8 cellular contexts compared by ENCODE assay signal in the genomic region with DNA sequence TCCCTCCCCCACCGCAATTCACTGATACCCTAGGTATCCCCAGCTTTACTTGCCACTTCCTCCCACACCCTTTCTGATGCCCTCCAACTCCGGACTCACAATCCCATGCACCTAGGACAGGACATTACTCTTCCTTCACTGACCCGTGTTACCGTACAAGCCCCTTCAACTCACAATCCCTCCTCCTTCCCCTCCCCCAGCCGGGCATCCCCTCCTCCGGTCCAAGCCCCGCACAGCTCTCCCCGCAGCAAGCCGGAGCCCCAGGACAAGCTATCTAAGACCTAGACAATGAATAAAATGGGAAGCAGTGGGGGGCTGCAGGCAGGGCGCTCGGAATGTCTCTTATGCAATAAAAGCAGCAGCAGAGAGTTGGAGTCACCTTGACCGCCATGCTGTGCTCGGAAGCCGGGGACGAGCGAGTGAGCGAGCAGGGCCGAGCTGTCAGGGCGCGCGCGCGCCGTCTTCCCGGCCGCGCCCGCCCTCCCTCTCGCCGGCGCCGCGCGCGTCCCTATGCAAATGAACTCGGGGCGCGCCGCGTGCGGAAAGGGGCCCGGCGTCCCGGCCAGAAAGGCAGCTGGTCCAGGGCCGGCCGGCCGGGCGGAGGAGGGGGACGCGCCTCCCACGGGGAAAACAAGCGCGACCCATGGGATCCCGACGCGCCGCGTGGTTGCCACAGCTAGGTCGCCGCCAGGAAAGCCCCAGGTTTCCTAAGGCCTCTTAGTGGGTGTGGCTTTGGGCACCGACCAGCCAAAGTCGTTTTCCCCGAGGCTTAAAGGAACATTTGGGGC. TPM values are rescaled to one million over a fixed set of nuclear protein-coding genes. Genes with fewer than 3 reads are reported as not detected.
DNase-seq lines count a peak whose midpoint lies in the region; ATAC-seq and TF ChIP-seq lines count a peak whose summit lies in the region.

A gene with protein sequence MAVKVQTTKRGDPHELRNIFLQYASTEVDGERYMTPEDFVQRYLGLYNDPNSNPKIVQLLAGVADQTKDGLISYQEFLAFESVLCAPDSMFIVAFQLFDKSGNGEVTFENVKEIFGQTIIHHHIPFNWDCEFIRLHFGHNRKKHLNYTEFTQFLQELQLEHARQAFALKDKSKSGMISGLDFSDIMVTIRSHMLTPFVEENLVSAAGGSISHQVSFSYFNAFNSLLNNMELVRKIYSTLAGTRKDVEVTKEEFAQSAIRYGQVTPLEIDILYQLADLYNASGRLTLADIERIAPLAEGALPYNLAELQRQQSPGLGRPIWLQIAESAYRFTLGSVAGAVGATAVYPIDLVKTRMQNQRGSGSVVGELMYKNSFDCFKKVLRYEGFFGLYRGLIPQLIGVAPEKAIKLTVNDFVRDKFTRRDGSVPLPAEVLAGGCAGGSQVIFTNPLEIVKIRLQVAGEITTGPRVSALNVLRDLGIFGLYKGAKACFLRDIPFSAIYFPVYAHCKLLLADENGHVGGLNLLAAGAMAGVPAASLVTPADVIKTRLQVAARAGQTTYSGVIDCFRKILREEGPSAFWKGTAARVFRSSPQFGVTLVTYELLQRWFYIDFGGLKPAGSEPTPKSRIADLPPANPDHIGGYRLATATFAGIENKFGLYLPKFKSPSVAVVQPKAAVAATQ (minus strand): TSS at position 421 of the 788 bp plus-strand sequence. CDS start 30 bp downstream, at position 391.

- POLR2A ChIA-PET in RWPE1 (lab: Yijun Ruan, JAX; ENCODE audit: low non-redundant PET) = no interaction called here
- POLR2A ChIA-PET in naive thymus-derived CD4-positive, alpha-beta T cell (lab: Charles Lee) = interaction anchor here (0.8 to 2.8 kb wide), 3 partner anchors 12 to 37 kb away, joined by 3 to 20 read pairs (median 3); a partner anchor contains a TSS

- H3K4me1 ChIP-seq in naive thymus-derived CD4-positive, alpha-beta T cell (ENCODE audit: control insufficient read depth in 2 of 2, insufficient read depth in 2 of 2, low read length in 2 of 2) = peaks cover 11 to 17% of the 10 kb centered on the region in 2 donors

- CTCF ChIA-PET in RWPE1 (lab: Yijun Ruan, JAX) = interaction anchor here (0.5 to 0.7 kb wide), 3 partner anchors 11 to 96 kb away, joined by 3 to 5 read pairs (median 3); no protein-coding TSS in a partner anchor
- CTCF ChIA-PET in naive thymus-derived CD4-positive, alpha-beta T cell (lab: Charles Lee) = no interaction called here

- H3K27me3 Mint-ChIP-seq in naive thymus-derived CD4-positive, alpha-beta T cell = peaks cover 0 to 6% (median 0%) of the 10 kb centered on the region in 5 donors
- H3K27me3 Mint-ChIP-seq in stimulated activated memory B cell treated with anti-CD40 and anti-IgM and Interleukin-4, amounts not matched to agents 10 μg/mL and 1 μg/mL and 100 μg/mL, for 72 hours = no peaks in the 10 kb centered on the region

- H3K27me3 ChIP-seq in naive thymus-derived CD4-positive, alpha-beta T cell (ENCODE audit: control insufficient read depth in 2 of 2, insufficient read depth in 2 of 2, low read length in 2 of 2) = no peaks in the 10 kb centered on the region

- H3K36me3 Mint-ChIP-seq in naive thymus-derived CD4-positive, alpha-beta T cell = peaks cover 0 to 26% (median 16%) of the 10 kb centered on the region in 5 donors
- peaks cover 28% of the 10 kb centered on the region for H3K36me3 Mint-ChIP-seq in stimulated activated memory B cell treated with anti-CD40 and anti-IgM and Interleukin-4, amounts not matched to agents 10 μg/mL and 1 μg/mL and 100 μg/mL, for 72 hours

- H3K27ac Mint-ChIP-seq in naive thymus-derived CD4-positive, alpha-beta T cell = peak within 1 kb of the TSS; percentile 66 to 94 (median 89)
- H3K27ac Mint-ChIP-seq in stimulated activated memory B cell treated with anti-CD40 and anti-IgM and Interleukin-4, amounts not matched to agents 10 μg/mL and 1 μg/mL and 100 μg/mL, for 72 hours = peak within 1 kb of the TSS; percentile 87

- peak within 1 kb of the TSS; percentile 93 to 98 (median 96) for H3K4me3 Mint-ChIP-seq in naive thymus-derived CD4-positive, alpha-beta T cell
- peak within 1 kb of the TSS; percentile 93 for H3K4me3 Mint-ChIP-seq in stimulated activated memory B cell treated with anti-CD40 and anti-IgM and Interleukin-4, amounts not matched to agents 10 μg/mL and 1 μg/mL and 100 μg/mL, for 72 hours

- H3K27ac ChIP-seq in RWPE1 = peak within 1 kb of the TSS; percentile 82
- peak within 1 kb of the TSS; percentile 83 for H3K27ac ChIP-seq in naive thymus-derived CD4-positive, alpha-beta T cell (ENCODE audit: low read depth, low read length)

- peaks cover 0 to 3% (median 0%) of the 10 kb centered on the region in 3 experiments for H3K36me3 ChIP-seq in naive thymus-derived CD4-positive, alpha-beta T cell (ENCODE audit: control insufficient read depth in 2 of 3, insufficient read depth in 3 of 3, low read length in 3 of 3)

- in situ Hi-C loops in KBM-7 (cut with MboI; ENCODE audit: low pct_unique_long_range_greater_than_20kb, low sequenced_read_pairs) = no loop called here

- peak; percentile 93 for ATAC-seq in GM21717 (IDR thresholded peaks at IDR 0.05; ENCODE audit: unreplicated experiment)
- ATAC-seq in naive thymus-derived CD4-positive, alpha-beta T cell = peak; percentile 96
- ATAC-seq in stimulated activated memory B cell treated with anti-CD40 and anti-IgM and Interleukin-4, amounts not matched to agents 10 μg/mL and 1 μg/mL and 100 μg/mL, for 72 hours = peak; percentile 98

- H3K9me3 ChIP-seq in naive thymus-derived CD4-positive, alpha-beta T cell (ENCODE audit: control insufficient read depth in 2 of 3, low read length in 3 of 3) = no peaks in the 10 kb centered on the region

- H3K9me3 Mint-ChIP-seq in naive thymus-derived CD4-positive, alpha-beta T cell = no peaks in the 10 kb centered on the region
- H3K9me3 Mint-ChIP-seq in stimulated activated memory B cell treated with anti-CD40 and anti-IgM and Interleukin-4, amounts not matched to agents 10 μg/mL and 1 μg/mL and 100 μg/mL, for 72 hours = no peaks in the 10 kb centered on the region

- peak; percentile 89 for DNase-seq in DMS53 treated with DMSO at 0.1 percent for 48 hours (lab: John Stamatoyannopoulos, UW; ENCODE audit: unreplicated experiment)
- DNase-seq in KBM-7 = peak; percentile 88
- peak; percentile 82 for DNase-seq in RWPE1 (ENCODE audit: low spot score)
- peak; percentile 42 to 54 for DNase-seq in activated T-helper 1 cell treated with anti-CD3 and anti-CD28 coated beads, Interleukin-2, amount 50 U/mL, for 16 hours (ENCODE audit: low read depth in 1 of 2, low spot score in 1 of 2)
- peak; percentile 68 for DNase-seq in fibroblast of mammary gland (ENCODE audit: low read depth)
- peak; percentile 53 to 79 (median 65) for DNase-seq in naive thymus-derived CD4-positive, alpha-beta T cell

- intact Hi-C loops in naive thymus-derived CD4-positive, alpha-beta T cell (cut with micrococcal nuclease) = loop anchor here (1.0 to 10.0 kb wide), 9 partner anchors 28 to 661 kb away; a partner anchor contains a TSS

- TF ChIP-seq CTCF in RWPE1 (conservative IDR thresholded peaks at IDR 0.05; ENCODE audit: low read depth) (no peak), fibroblast of mammary gland (conservative IDR thresholded peaks at IDR 0.05; ENCODE audit: control insufficient read depth, insufficient read depth, low read depth, low read length) (no peak)

- peak within 1 kb of the TSS; percentile 97 for H3K4me3 ChIP-seq in fibroblast of mammary gland (ENCODE audit: control insufficient read depth, low read depth, low read length)
- H3K4me3 ChIP-seq in naive thymus-derived CD4-positive, alpha-beta T cell (ENCODE audit: low read length) = peak within 1 kb of the TSS; percentile 93

- H3K4me1 Mint-ChIP-seq in naive thymus-derived CD4-positive, alpha-beta T cell = peaks cover 31 to 61% (median 52%) of the 10 kb centered on the region in 7 donors
- H3K4me1 Mint-ChIP-seq in stimulated activated memory B cell treated with anti-CD40 and anti-IgM and Interleukin-4, amounts not matched to agents 10 μg/mL and 1 μg/mL and 100 μg/mL, for 72 hours = peaks cover 33% of the 10 kb centered on the region

RNA-seq across cellular contexts. Expression of the gene that starts here (rescaled TPM):
- total RNA-seq in naive thymus-derived CD4-positive, alpha-beta T cell = 10 to 100 TPM; 12.7 to 33.6 (median 14.0) TPM
- polyA plus RNA-seq in naive thymus-derived CD4-positive, alpha-beta T cell = 10 to 100 TPM; 11.9 to 16.4 TPM

Comparison
In these comparisons a context has a peak if more than half of its experiments do, and no peak if none do; other contexts are left out.
1. Peak in every context shown above with its lines: DNase-seq, ATAC-seq, H3K4me3 ChIP-seq and H3K27ac ChIP-seq.